Comparison of ENCODE assay signal across 8 cellular contexts in the genomic region with DNA sequence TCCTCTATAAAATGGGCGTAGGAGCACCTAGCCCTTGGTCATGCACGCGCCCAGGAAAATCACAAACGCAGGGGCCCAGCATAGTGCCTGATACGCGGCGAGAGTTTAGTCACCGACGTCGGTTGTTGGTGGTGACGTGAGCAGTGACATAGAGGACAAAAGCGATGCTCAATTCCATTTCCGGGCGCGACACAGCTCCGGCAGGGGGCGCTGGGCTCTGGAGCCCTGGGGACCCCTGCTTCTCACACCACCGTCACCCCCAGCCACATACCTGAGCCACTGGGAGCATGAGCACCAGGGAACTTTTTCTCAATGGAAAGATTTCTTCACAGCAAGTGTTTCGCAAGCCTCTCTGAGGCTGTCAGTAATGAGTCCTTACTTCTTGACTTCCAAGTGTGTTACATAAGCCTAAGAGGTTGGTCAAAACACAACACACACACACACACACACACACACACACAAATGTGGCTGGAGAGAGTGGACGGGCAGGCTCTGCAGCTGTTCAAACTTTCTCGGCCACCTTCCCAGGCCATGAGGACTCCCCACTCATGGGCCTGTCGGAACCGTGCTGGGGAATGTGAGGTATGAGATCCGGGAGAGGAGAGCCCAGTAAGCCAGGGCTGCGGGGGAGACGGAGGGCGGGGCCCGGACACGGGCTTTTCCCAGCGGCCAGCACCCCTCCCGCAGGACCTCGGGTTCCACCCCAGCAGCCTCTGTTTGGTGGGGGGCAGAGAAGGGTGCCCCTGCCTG. TPM values are rescaled to one million over a fixed set of nuclear protein-coding genes. Genes with fewer than 3 reads are reported as not detected.
DNase-seq lines count a peak whose midpoint lies in the region; ATAC-seq, FAIRE-seq and TF ChIP-seq lines count a peak whose summit lies in the region.

No MANE protein-coding gene starts in this region.

- no peak for TF ChIP-seq CTCF in vagina (IDR thresholded peaks at IDR 0.05)

- H3K27me3 Mint-ChIP-seq in stimulated activated naive CD8-positive, alpha-beta T cell treated with anti-CD3 and anti-CD28 coated beads, Interleukin-15, amount 100 ng/mL, for 72 hours: peaks cover 64% of the 10 kb centered on the region

- peaks cover 27% of the 10 kb centered on the region for H3K4me1 Mint-ChIP-seq in stimulated activated naive CD8-positive, alpha-beta T cell treated with anti-CD3 and anti-CD28 coated beads, Interleukin-15, amount 100 ng/mL, for 72 hours

- H2BK15ac ChIP-seq in mesendoderm (replicated peaks; ENCODE audit: low read depth): no peak overlapping the region

- H2BK5ac ChIP-seq in mesendoderm (ENCODE audit: low read length): no peak overlapping the region

- peak overlapping the region; percentile 29 for H3K18ac ChIP-seq in mesendoderm (ENCODE audit: low read length)

- no peaks in the 10 kb centered on the region for H3K9me3 Mint-ChIP-seq in stimulated activated naive CD8-positive, alpha-beta T cell treated with anti-CD3 and anti-CD28 coated beads, Interleukin-15, amount 100 ng/mL, for 72 hours

- intact Hi-C loops in vagina (cut with DNase I): no loop called here

- H3K79me2 ChIP-seq in mesendoderm (ENCODE audit: control insufficient read depth, insufficient read depth, low read length): no peaks in the 10 kb centered on the region

- H3K36me3 ChIP-seq in mesendoderm (ENCODE audit: control insufficient read depth, insufficient read depth, low read length) (no peaks in the 10 kb centered on the region), vagina (no peaks in the 10 kb centered on the region)

- peak overlapping the region; percentile 83 for H2BK120ac ChIP-seq in mesendoderm (ENCODE audit: low read depth, low read length)

- H4K5ac ChIP-seq in mesendoderm (ENCODE audit: low read length): no peak overlapping the region

- no peak for ATAC-seq in stimulated activated naive CD8-positive, alpha-beta T cell treated with anti-CD3 and anti-CD28 coated beads, Interleukin-15, Interleukin-2, amounts not matched to agents 100 U/mL and 50 U/mL, for 24 hours
- no peak for ATAC-seq in stimulated activated naive CD8-positive, alpha-beta T cell treated with anti-CD3 and anti-CD28 coated beads, Interleukin-15, amount 100 ng/mL, for 72 hours

- DNase-seq in stimulated activated naive CD8-positive, alpha-beta T cell treated with anti-CD3 and anti-CD28 coated beads, Interleukin-15, Interleukin-2, amounts not matched to agents 100 U/mL and 50 U/mL, for 24 hours: peak; percentile 22
- DNase-seq in stimulated activated naive CD8-positive, alpha-beta T cell treated with anti-CD3 and anti-CD28 coated beads, Interleukin-15, amount 100 ng/mL, for 72 hours: no peak
- peak; percentile 58 for DNase-seq in dermis blood vessel endothelial cell
- DNase-seq in mesendoderm: peak; percentile 84
- peak in 1 of 2 donors; percentile 97 for DNase-seq in vagina (ENCODE audit: extremely low spot score in 2 of 2)
- no peak for DNase-seq in cerebellar nuclear complex (lab: John Stamatoyannopoulos, UW)
- no peak for DNase-seq in COLO668 (lab: John Stamatoyannopoulos, UW; ENCODE audit: unreplicated experiment)
- no peak for DNase-seq in GM19239 (ENCODE audit: insufficient read length, low spot score)

- no peaks in the 10 kb centered on the region for H3K79me1 ChIP-seq in mesendoderm (ENCODE audit: low read length)

- no CpG with 5 or more reads among the region's 32 CpGs for WGBS in mesendoderm (ENCODE audit: extremely low coverage, insufficient coverage, low lambda C conversion rate)

- H3K4me2 ChIP-seq in mesendoderm (ENCODE audit: low read length): no peak overlapping the region

- no peak overlapping the region for H3K9ac ChIP-seq in mesendoderm (ENCODE audit: low read length)

- H3K27ac ChIP-seq in mesendoderm (ENCODE audit: low read depth, low read length) (peak overlapping the region; percentile 84), vagina (peak overlapping the region; percentile 72)

- H3K27me3 ChIP-seq in mesendoderm (ENCODE audit: insufficient read depth, low read length, poor library complexity): no peaks in the 10 kb centered on the region
- no peaks in the 10 kb centered on the region for H3K27me3 ChIP-seq in vagina

- no peak overlapping the region for H4K8ac ChIP-seq in mesendoderm (ENCODE audit: low read depth, low read length)

- H3K4ac ChIP-seq in mesendoderm (ENCODE audit: low read depth, low read length): no peak overlapping the region

- H2AK5ac ChIP-seq in mesendoderm (ENCODE audit: low read length): no peak overlapping the region

- H3K23ac ChIP-seq in mesendoderm (ENCODE audit: low read length): no peak overlapping the region

- no peaks in the 10 kb centered on the region for H3K9me3 ChIP-seq in vagina

- H3K4me1 ChIP-seq in mesendoderm (ENCODE audit: control insufficient read depth, low read depth, low read length): peaks cover 6% of the 10 kb centered on the region
- H3K4me1 ChIP-seq in vagina: peaks cover 39% of the 10 kb centered on the region

- H3K4me3 Mint-ChIP-seq in stimulated activated naive CD8-positive, alpha-beta T cell treated with anti-CD3 and anti-CD28 coated beads, Interleukin-15, amount 100 ng/mL, for 72 hours: peak overlapping the region in 1 of 2 donors; percentile 75

- no peak for FAIRE-seq in GM19239 (lab: Jason Lieb, UNC)

- H3K4me3 ChIP-seq in mesendoderm (ENCODE audit: low read length) (no peak overlapping the region), vagina (peak overlapping the region in 1 of 2 donors; percentile 24)

- TF ChIP-seq POLR2A in vagina (IDR thresholded peaks at IDR 0.05): no peak

- peak overlapping the region; percentile 83 for H3K56ac ChIP-seq in mesendoderm (ENCODE audit: low read length)

- H3K27ac Mint-ChIP-seq in stimulated activated naive CD8-positive, alpha-beta T cell treated with anti-CD3 and anti-CD28 coated beads, Interleukin-15, amount 100 ng/mL, for 72 hours: no peak overlapping the region

RNA-seq across cellular contexts. Expression of a gene that starts 36.9 kb away (rescaled TPM):
- total RNA-seq in dermis blood vessel endothelial cell (not detected in 2 replicates), vagina (not detected)
- not detected for polyA plus RNA-seq in mesendoderm (2013, experiment 1 of 2)
- polyA plus RNA-seq in mesendoderm (2013, experiment 2 of 2): not detected

Comparison
In these comparisons a context has a peak if more than half of its experiments do, and no peak if none do; other contexts are left out.
1. DNase-seq: peak in stimulated activated naive CD8-positive, alpha-beta T cell treated with anti-CD3 and anti-CD28 coated beads, Interleukin-15, Interleukin-2, amounts not matched to agents 100 U/mL and 50 U/mL, for 24 hours (single experiment), dermis blood vessel endothelial cell (single experiment) and mesendoderm (single experiment); none in stimulated activated naive CD8-positive, alpha-beta T cell treated with anti-CD3 and anti-CD28 coated beads, Interleukin-15, amount 100 ng/mL, for 72 hours (0 of 2), cerebellar nuclear complex (0 of 2), COLO668 (single experiment) and GM19239 (single experiment).